ENCODE assay signal across 26 cellular contexts in the genomic region with DNA sequence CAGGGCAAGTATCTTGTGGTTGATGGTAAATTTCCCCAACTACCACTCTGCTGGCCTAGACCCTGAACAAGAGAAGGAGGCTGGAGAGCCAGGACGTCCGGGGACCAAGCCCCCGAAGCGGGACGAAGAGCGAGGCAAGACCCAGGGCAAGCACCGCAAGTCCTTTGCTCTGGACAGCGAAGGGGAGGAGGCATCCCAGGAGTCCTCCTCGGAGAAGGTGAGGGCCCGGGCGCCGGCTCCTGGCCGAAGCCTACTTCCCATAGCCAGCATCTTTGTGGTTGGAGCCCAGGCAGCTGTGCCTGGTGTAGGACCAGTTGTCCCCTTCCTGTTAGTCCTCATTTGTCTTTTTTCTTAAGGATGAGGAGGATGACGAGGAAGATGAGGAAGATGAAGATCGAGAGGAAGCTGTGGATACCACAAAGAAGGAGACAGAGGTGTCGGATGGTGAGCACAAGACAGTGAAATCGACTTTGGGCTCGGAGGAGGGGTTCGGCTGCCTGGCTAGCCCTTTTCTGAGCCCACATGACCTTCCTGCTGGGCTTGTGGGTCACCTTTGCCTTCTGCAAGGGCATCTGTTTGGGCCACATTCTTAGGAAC. TPM values are rescaled to one million over a fixed set of nuclear protein-coding genes. Genes with fewer than 3 reads are reported as not detected.
"Had no signal": no experiment of that assay in that cellular context is flagged by ENCODE, and none has a peak within 500 bp of the region (broad histone marks: within the 10 kb centered on the region; RNA-seq: fewer than 3 reads in every experiment).

No MANE protein-coding gene starts in this region.

- H3K4me3 ChIP-seq: dorsolateral prefrontal cortex, gastrocnemius medialis, lower lobe of right lung, prostate gland, right atrium auricular region, sigmoid colon, testis, tibial artery, upper lobe of left lung had no signal

- H3K27ac ChIP-seq: dorsolateral prefrontal cortex, epithelial cell of prostate, gastrocnemius medialis, lower lobe of right lung, prostate gland, right atrium auricular region, sigmoid colon, testis, tibial artery, upper lobe of left lung had no signal

- FAIRE-seq: colon, keratinocyte, urothelium cell line had no signal

- H3K27me3 ChIP-seq: dorsolateral prefrontal cortex, gastrocnemius medialis, right atrium auricular region, sigmoid colon, testis, tibial artery, upper lobe of left lung had no signal

- DNase-seq: dorsolateral prefrontal cortex; effector CD4-positive, alpha-beta T cell; foreskin fibroblast; gastrocnemius medialis; head of caudate nucleus; left ventricle myocardium superior; lower lobe of right lung; nephron progenitor cell; nucleus accumbens; sigmoid colon; stimulated activated CD4-positive, alpha-beta T cell treated with anti-CD3 and anti-CD28 coated beads, Interleukin-4, amount 100 ng/mL, for 4 hours; stimulated activated naive CD8-positive, alpha-beta T cell treated with anti-CD3 and anti-CD28 coated beads, Interleukin-15, Interleukin-2, amounts not matched to agents 100 U/mL and 50 U/mL, for 24 hours; substantia nigra; testis; tibial artery had no signal

- ATAC-seq: esophagus mucosa; gastrocnemius medialis; left ventricle myocardium superior; lower lobe of right lung; naive thymus-derived CD8-positive, alpha-beta T cell; stimulated activated memory B cell treated with anti-CD40 and anti-IgM and Interleukin-4, amounts not matched to agents 10 μg/mL and 1 μg/mL and 100 μg/mL, for 72 hours; stimulated activated naive CD8-positive, alpha-beta T cell treated with anti-CD3 and anti-CD28 coated beads, Interleukin-15, Interleukin-2, amounts not matched to agents 100 U/mL and 50 U/mL, for 24 hours had no signal

- H3K9me3 ChIP-seq: gastrocnemius medialis, lower lobe of right lung, prostate gland, right atrium auricular region, sigmoid colon, testis, tibial artery, upper lobe of left lung had no signal

- H3K4me1 ChIP-seq: gastrocnemius medialis, lower lobe of right lung, prostate gland, right atrium auricular region, sigmoid colon, testis, tibial artery, upper lobe of left lung had no signal

RNA-seq across cellular contexts. Expression of a gene that starts 41.1 kb away (rescaled TPM):
- total RNA-seq: skeletal muscle tissue had no signal
